In the genomic region with DNA sequence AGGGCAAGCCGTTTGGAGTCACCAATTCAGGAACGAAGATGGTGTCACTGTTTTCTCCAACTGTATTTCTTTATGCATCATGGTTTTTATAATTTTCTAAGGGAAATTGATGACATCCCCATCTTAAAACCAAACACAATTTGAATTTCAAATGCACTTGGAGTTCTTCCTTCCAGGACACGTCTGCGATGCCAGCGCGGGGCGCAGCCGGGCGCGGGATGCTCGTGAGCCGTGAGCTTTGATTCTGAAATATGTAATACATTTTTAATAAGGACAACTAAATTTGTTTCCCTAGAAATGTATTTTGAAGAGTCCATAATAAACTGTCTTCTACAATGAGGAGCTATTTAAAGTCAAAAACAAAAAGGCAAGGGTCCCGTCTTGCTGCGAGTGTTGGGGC, we compare ENCODE assay signal across 30 cellular contexts.
"Had no signal": no experiment of that assay in that cellular context is flagged by ENCODE, and none has a peak within 500 bp of the region (broad histone marks: within the 10 kb centered on the region; RNA-seq: fewer than 3 reads in every experiment).

No MANE protein-coding gene starts in this region.

- H3K9me3 ChIP-seq: MG63 had no signal

- H3K27me3 ChIP-seq: MG63 had no signal

- H3K4me2 ChIP-seq: KMS-11 had no signal

- H3K36me3 ChIP-seq: MG63 had no signal

- H3K9ac ChIP-seq: KMS-11 had no signal

- H3K27ac ChIP-seq: KMS-11 had no signal

- DNase-seq: Karpas-422, Kasumi-1, KG1, MG63, MM.1S, MV-4-11, NCI-H1048, NCI-H1092, NCI-H1092 treated with DMSO at 0.1 percent for 48 hours, NCI-H1105, NCI-H1105 treated with DMSO at 0.1 percent for 48 hours, NCI-H1417 treated with DMSO at 0.1 percent for 48 hours, NCI-H1436, NCI-H1436 treated with DMSO at 0.1 percent for 48 hours, NCI-H1694, NCI-H1694 treated with DMSO at 0.1 percent for 48 hours, NCI-H187 treated with DMSO at 0.1 percent for 48 hours, NCI-H1930, NCI-H2029, NCI-H2029 treated with DMSO at 0.1 percent for 48 hours, NCI-H2081, NCI-H2081 treated with DMSO at 0.1 percent for 48 hours, NCI-H2107, NCI-H2171, NCI-H2171 treated with DMSO at 0.1 percent for 48 hours, NCI-H2227 treated with DMSO at 0.1 percent for 48 hours, NCI-H226, NCI-H446, NCI-H446 treated with DMSO at 0.1 percent for 48 hours had no signal

- H3K4me3 ChIP-seq: MG63 had no signal
